Comparison of ENCODE assay signal across 1 cellular context in the genomic region with DNA sequence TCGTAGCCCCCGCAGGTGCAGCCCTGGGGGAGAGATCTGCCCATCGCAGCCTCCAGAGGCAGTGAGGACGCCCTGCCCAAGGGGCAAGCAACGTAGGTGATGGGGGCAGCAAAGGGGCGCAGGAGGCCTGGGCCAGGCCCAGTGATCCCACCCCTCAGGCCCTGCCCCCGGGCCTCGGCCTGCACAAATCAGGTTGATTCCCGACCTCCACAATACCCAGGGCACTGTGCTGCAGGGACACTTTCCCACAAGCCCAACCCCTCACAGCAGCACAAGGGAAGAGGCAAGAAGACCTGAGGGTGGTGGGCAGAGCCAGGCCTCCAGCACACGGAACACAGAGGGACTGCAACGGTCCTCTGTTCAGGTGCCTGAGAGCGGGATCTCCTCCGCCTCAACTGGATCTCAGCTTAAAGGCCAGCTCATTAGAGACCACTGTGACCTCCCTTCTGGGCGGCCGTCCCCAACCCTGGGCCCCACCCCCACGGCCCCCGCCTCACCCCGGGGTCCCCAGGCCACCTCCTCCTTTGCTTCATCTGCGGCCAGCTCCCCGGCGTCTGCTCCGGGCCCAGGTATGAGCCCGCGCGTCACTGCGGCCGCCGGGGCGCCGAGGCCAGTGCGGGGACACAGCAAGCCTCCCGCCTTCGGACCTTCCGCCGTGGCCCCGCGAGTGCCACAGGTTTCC.
A peak's percentile ranks its signal among the peaks of the same experiment; 100 is the strongest.
TF ChIP-seq lines count a peak whose summit lies in the region.

No MANE protein-coding gene starts in this region.

TF ChIP-seq in GM12878, 131 proteins besides CTCF, POLR2A, EP300 and RAD21:
- TF ChIP-seq FOXM1 (IDR thresholded peaks at IDR 0.05; ENCODE audit: low read depth, low read length): no peak
- TF ChIP-seq ZSCAN29 (IDR thresholded peaks at IDR 0.05): no peak
- TF ChIP-seq, protein P1, sequence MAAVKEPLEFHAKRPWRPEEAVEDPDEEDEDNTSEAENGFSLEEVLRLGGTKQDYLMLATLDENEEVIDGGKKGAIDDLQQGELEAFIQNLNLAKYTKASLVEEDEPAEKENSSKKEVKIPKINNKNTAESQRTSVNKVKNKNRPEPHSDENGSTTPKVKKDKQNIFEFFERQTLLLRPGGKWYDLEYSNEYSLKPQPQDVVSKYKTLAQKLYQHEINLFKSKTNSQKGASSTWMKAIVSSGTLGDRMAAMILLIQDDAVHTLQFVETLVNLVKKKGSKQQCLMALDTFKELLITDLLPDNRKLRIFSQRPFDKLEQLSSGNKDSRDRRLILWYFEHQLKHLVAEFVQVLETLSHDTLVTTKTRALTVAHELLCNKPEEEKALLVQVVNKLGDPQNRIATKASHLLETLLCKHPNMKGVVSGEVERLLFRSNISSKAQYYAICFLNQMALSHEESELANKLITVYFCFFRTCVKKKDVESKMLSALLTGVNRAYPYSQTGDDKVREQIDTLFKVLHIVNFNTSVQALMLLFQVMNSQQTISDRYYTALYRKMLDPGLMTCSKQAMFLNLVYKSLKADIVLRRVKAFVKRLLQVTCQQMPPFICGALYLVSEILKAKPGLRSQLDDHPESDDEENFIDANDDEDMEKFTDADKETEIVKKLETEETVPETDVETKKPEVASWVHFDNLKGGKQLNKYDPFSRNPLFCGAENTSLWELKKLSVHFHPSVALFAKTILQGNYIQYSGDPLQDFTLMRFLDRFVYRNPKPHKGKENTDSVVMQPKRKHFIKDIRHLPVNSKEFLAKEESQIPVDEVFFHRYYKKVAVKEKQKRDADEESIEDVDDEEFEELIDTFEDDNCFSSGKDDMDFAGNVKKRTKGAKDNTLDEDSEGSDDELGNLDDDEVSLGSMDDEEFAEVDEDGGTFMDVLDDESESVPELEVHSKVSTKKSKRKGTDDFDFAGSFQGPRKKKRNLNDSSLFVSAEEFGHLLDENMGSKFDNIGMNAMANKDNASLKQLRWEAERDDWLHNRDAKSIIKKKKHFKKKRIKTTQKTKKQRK (IDR thresholded peaks at IDR 0.05; ENCODE audit: low read depth, low read length): no peak
- TF ChIP-seq ETV6 (conservative IDR thresholded peaks at IDR 0.05 in 1 of 2, IDR thresholded peaks at IDR 0.05 in 1 of 2; ENCODE audit: borderline replicate concordance in 1 of 2, low read depth in 1 of 2): no peak
- no peak for TF ChIP-seq ATF7 (IDR thresholded peaks at IDR 0.05; ENCODE audit: low read depth)
- TF ChIP-seq, protein P2, sequence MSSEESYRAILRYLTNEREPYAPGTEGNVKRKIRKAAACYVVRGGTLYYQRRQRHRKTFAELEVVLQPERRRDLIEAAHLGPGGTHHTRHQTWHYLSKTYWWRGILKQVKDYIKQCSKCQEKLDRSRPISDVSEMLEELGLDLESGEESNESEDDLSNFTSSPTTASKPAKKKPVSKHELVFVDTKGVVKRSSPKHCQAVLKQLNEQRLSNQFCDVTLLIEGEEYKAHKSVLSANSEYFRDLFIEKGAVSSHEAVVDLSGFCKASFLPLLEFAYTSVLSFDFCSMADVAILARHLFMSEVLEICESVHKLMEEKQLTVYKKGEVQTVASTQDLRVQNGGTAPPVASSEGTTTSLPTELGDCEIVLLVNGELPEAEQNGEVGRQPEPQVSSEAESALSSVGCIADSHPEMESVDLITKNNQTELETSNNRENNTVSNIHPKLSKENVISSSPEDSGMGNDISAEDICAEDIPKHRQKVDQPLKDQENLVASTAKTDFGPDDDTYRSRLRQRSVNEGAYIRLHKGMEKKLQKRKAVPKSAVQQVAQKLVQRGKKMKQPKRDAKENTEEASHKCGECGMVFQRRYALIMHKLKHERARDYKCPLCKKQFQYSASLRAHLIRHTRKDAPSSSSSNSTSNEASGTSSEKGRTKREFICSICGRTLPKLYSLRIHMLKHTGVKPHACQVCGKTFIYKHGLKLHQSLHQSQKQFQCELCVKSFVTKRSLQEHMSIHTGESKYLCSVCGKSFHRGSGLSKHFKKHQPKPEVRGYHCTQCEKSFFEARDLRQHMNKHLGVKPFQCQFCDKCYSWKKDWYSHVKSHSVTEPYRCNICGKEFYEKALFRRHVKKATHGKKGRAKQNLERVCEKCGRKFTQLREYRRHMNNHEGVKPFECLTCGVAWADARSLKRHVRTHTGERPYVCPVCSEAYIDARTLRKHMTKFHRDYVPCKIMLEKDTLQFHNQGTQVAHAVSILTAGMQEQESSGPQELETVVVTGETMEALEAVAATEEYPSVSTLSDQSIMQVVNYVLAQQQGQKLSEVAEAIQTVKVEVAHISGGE (CRISPR knock-in tag; IDR thresholded peaks at IDR 0.05): no peak
- peak; percentile 38; the same call in 1 of the 2 replicates for TF ChIP-seq HDGF (IDR thresholded peaks at IDR 0.05)
- TF ChIP-seq, protein P3, sequence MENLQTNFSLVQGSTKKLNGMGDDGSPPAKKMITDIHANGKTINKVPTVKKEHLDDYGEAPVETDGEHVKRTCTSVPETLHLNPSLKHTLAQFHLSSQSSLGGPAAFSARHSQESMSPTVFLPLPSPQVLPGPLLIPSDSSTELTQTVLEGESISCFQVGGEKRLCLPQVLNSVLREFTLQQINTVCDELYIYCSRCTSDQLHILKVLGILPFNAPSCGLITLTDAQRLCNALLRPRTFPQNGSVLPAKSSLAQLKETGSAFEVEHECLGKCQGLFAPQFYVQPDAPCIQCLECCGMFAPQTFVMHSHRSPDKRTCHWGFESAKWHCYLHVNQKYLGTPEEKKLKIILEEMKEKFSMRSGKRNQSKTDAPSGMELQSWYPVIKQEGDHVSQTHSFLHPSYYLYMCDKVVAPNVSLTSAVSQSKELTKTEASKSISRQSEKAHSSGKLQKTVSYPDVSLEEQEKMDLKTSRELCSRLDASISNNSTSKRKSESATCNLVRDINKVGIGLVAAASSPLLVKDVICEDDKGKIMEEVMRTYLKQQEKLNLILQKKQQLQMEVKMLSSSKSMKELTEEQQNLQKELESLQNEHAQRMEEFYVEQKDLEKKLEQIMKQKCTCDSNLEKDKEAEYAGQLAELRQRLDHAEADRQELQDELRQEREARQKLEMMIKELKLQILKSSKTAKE (IDR thresholded peaks at IDR 0.05; ENCODE audit: low read depth, poor library complexity, severe bottlenecking): no peak
